Comparison of ENCODE assay signal across 18 cellular contexts in the genomic region with DNA sequence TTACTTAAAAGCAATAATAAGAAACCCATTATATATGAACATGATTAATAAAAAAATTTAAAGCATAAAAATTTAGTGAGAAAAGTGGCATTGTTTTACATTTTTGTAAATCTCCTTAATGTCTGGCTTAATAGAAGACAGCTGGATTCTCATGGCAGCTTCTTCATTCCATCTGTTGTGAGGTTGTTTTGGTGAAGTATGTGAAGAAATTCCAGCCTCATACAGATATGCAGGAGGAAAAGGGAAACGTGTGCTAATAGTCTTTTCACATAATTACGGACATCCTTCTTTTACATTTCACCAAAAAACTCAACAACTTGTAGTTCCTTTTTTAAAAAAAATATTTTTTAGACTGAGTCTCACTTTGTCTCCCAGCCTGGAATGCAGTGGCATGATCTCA. TPM values are rescaled to one million over a fixed set of nuclear protein-coding genes. Genes with fewer than 3 reads are reported as not detected.
A peak's percentile ranks its signal among the peaks of the same experiment; 100 is the strongest.
DNase-seq lines count a peak whose midpoint lies in the region; ATAC-seq and TF ChIP-seq lines count a peak whose summit lies in the region.
"Had no signal": no experiment of that assay in that cellular context is flagged by ENCODE, and none has a peak within 500 bp of the region (broad histone marks: within the 10 kb centered on the region; RNA-seq: fewer than 3 reads in every experiment).

No MANE protein-coding gene starts in this region.

- no peak overlapping the region; the same call in 1 of the 2 replicates for H4K91ac ChIP-seq in IMR-90 (ENCODE audit: insufficient read depth, low read depth, low read length)

- H3K23ac ChIP-seq in IMR-90 (ENCODE audit: low read depth, low read length), result no peak overlapping the region

- BruUV-seq in IMR-90 (replicated peaks; lab: Mats Ljungman, UMichigan) (no TSS peak), MCF 10A (replicated peaks; lab: Mats Ljungman, UMichigan) (no TSS peak)

- CTCF ChIA-PET in IMR-90 (lab: Yijun Ruan, JAX) (interaction anchor here (1.4 kb wide), 1 partner anchor 126 kb away, joined by 4 read pairs; no protein-coding TSS in a partner anchor), MCF 10A (lab: Yijun Ruan, JAX) (no interaction called here)

- no peak for TF ChIP-seq POLR2A in IMR-90 (IDR thresholded peaks at IDR 0.05; ENCODE audit: low read depth, low read length)
- TF ChIP-seq POLR2A in spleen (IDR thresholded peaks at IDR 0.05), result no peak

- H3K4me3 Mint-ChIP-seq in MCF 10A (ENCODE audit: unreplicated experiment), result no peak overlapping the region
- H3K4me3 Mint-ChIP-seq: H9 had no signal

- H3K27ac ChIP-seq in IMR-90 (ENCODE audit: insufficient read depth, low read length) (peak overlapping the region; percentile 57; the same call in 1 of the 2 replicates), spleen (peak overlapping the region in 5 of 8 donors; percentile 7 to 53 (median 36))
- H3K27ac ChIP-seq: BLaER1, Peyer's patch, SK-N-MC had no signal

- H2BK20ac ChIP-seq in IMR-90 (ENCODE audit: low read depth, low read length), result no peak overlapping the region

- H4K8ac ChIP-seq in IMR-90 (ENCODE audit: low read depth in 2 of 2, low read length in 2 of 2), result peak overlapping the region in 1 of 2 experiments; percentile 24; a peak in 1 of 4 replicates

- H3K27me3 ChIP-seq in IMR-90 (ENCODE audit: control insufficient read depth, insufficient read depth, low read length), result no peaks in the 10 kb centered on the region
- no peaks in the 10 kb centered on the region for H3K27me3 ChIP-seq in spleen (replicated peaks in 1 of 7)
- H3K27me3 ChIP-seq: BLaER1, Peyer's patch had no signal

- H3K4me1 ChIP-seq in IMR-90 (ENCODE audit: control insufficient read depth, insufficient read depth, low read length) (peaks cover 20% of the 10 kb centered on the region), spleen (peaks cover 0 to 28% (median 10%) of the 10 kb centered on the region in 6 donors)
- H3K4me1 ChIP-seq: Peyer's patch had no signal

- peak; percentile 34 for DNase-seq in AG20443 (ENCODE audit: low spot score)
- peak; percentile 41 for DNase-seq in IMR-90
- peak; percentile 65 for DNase-seq in fibroblast of gingiva (ENCODE audit: low read depth)
- no peak for DNase-seq in spleen
- no peak for DNase-seq in NCI-H128 (lab: John Stamatoyannopoulos, UW; ENCODE audit: unreplicated experiment)
- DNase-seq in stimulated activated CD4-positive, alpha-beta T cell treated with anti-CD3 and anti-CD28 coated beads, Interleukin-15, amount 100 ng/mL, for 24 hours, result no peak
- no peak for DNase-seq in MCF 10A (ENCODE audit: unreplicated experiment)
- no peak for DNase-seq in activated CD4-positive, alpha-beta T cell treated with anti-CD3 and anti-CD28 coated beads, Interleukin-2, amount 50 U/mL, for 4 hours
- DNase-seq: DND-41, GDM1, H9, KG1, NCI-H1048, NCI-H524 treated with DMSO at 0.1 percent for 48 hours, Peyer's patch had no signal

- H3K9me3 Mint-ChIP-seq in MCF 10A (ENCODE audit: unreplicated experiment), result no peaks in the 10 kb centered on the region
- H3K9me3 Mint-ChIP-seq: H9 had no signal

- H3K27me3 Mint-ChIP-seq in MCF 10A (ENCODE audit: insufficient read depth, unreplicated experiment), result no peaks in the 10 kb centered on the region

- peaks cover under 1% of the 10 kb centered on the region for H3K36me3 Mint-ChIP-seq in MCF 10A (ENCODE audit: insufficient read depth, unreplicated experiment)

- peaks cover 13% of the 10 kb centered on the region for H3K4me1 Mint-ChIP-seq in MCF 10A (ENCODE audit: insufficient read depth, unreplicated experiment)

- WGBS in IMR-90 (ENCODE audit: extremely low coverage in 2 of 2, insufficient read length in 1 of 2), 2 experiments, result 100% methylated on average over 1 of the region's 2 CpGs; no CpG with 5 or more reads in 1 of the 2 experiments
- WGBS in spleen, 5 donors, result 39 to 74% (median 67%) methylated on average over 2 of the region's 2 CpGs

- H2BK15ac ChIP-seq in IMR-90 (ENCODE audit: low read depth, low read length), result no peak overlapping the region

- TF ChIP-seq CTCF in IMR-90 (conservative IDR thresholded peaks at IDR 0.05; ENCODE audit: low read depth, low read length), result no peak
- TF ChIP-seq CTCF in spleen (IDR thresholded peaks at IDR 0.05 in 8 of 11, conservative IDR thresholded peaks at IDR 0.05 in 3 of 11), result no peak
- no peak for TF ChIP-seq CTCF in MCF 10A (IDR thresholded peaks at IDR 0.05; ENCODE audit: unreplicated experiment)

- H3K18ac ChIP-seq in IMR-90 (ENCODE audit: low read depth, low read length), result peak overlapping the region; percentile 53; the same call in 1 of the 2 replicates

- no peak overlapping the region; the same call in 1 of the 2 replicates for H3K4me2 ChIP-seq in IMR-90 (ENCODE audit: low read depth, low read length)
- H3K4me2 ChIP-seq: BLaER1 had no signal

- H3K36me3 ChIP-seq in IMR-90 (ENCODE audit: control insufficient read depth, insufficient read depth, low read length) (no peaks in the 10 kb centered on the region), spleen (peaks cover 0 to 44% (median 0%) of the 10 kb centered on the region in 6 donors)
- H3K36me3 ChIP-seq: BLaER1, Peyer's patch had no signal

- no peak overlapping the region for H2BK120ac ChIP-seq in IMR-90 (ENCODE audit: low read depth, low read length)

- TF ChIP-seq RAD21 in IMR-90 (IDR thresholded peaks at IDR 0.05; ENCODE audit: low read length), result no peak

- no peak overlapping the region for H3K27ac Mint-ChIP-seq in MCF 10A (ENCODE audit: low read depth, unreplicated experiment)
- H3K27ac Mint-ChIP-seq: H9 had no signal

- POLR2A ChIA-PET in IMR-90 (lab: Charles Lee; ENCODE audit: unreplicated experiment), result no interaction called here
- POLR2A ChIA-PET in MCF 10A (lab: Yijun Ruan, JAX), result no interaction called here

- no peak overlapping the region for H2AK9ac ChIP-seq in IMR-90 (replicated peaks; ENCODE audit: low read depth, low read length, poor library complexity)

- no peak overlapping the region for H2BK5ac ChIP-seq in IMR-90 (ENCODE audit: low read depth, low read length, poor library complexity, severe bottlenecking)

- dilution Hi-C loops in IMR-90 (cut with HindIII; ENCODE audit: low sequenced_read_pairs, unreplicated experiment), result no loop called here

- no peak overlapping the region for H3K9ac ChIP-seq in IMR-90 (ENCODE audit: low read depth, low read length)
- H3K9ac ChIP-seq: BLaER1 had no signal

- no peak overlapping the region for H3K4ac ChIP-seq in IMR-90 (ENCODE audit: low read depth, low read length)

- 0 out of 4 replicates have a peak, but pooled peaks cover 0 to 3% of the 10 kb centered on the region in 2 experiments for H3K79me1 ChIP-seq in IMR-90 (ENCODE audit: low read depth in 1 of 2, low read length in 2 of 2)

- intact Hi-C loops in IMR-90 (cut with micrococcal nuclease), result loop anchor here (5.0 kb wide), 2 partner anchors 362 to 417 kb away; a partner anchor contains a TSS
- intact Hi-C loops in spleen (cut with DNase I; ENCODE audit: low total_unique reads), result no loop called here
- intact Hi-C loops in MCF 10A (cut with micrococcal nuclease), result loop anchor here (10.0 kb wide), 1 partner anchor 90 kb away; a partner anchor contains a TSS

- H3K9me3 ChIP-seq in IMR-90 (ENCODE audit: control insufficient read depth, insufficient read depth, low read length), result no peaks in the 10 kb centered on the region
- H3K9me3 ChIP-seq in spleen, result no peaks in the 10 kb centered on the region
- H3K9me3 ChIP-seq: BLaER1, Peyer's patch had no signal

- no peak overlapping the region for H2AFZ ChIP-seq in IMR-90 (replicated peaks; ENCODE audit: low read length, poor library complexity)

- H3K4me3 ChIP-seq in IMR-90 (ENCODE audit: insufficient read depth, low read depth, low read length) (no peak overlapping the region), spleen (no peak overlapping the region)
- H3K4me3 ChIP-seq: BLaER1, Peyer's patch, SK-N-MC had no signal

- H3K56ac ChIP-seq in IMR-90 (ENCODE audit: extremely low read depth, insufficient read depth, low read length), result no peak overlapping the region

- no peak overlapping the region for H3K14ac ChIP-seq in IMR-90 (replicated peaks; ENCODE audit: low read depth, low read length)

- no peak overlapping the region for H2AK5ac ChIP-seq in IMR-90 (ENCODE audit: low read depth, low read length)

- 0 out of 2 replicates have a peak, but pooled peaks cover 2% of the 10 kb centered on the region for H3K9me1 ChIP-seq in IMR-90 (ENCODE audit: insufficient read depth, low read length)

- H4K20me1 ChIP-seq in IMR-90 (ENCODE audit: insufficient read depth, low read length), result peaks cover 4% of the 10 kb centered on the region
- H4K20me1 ChIP-seq: BLaER1 had no signal

- ATAC-seq in IMR-90 (ENCODE audit: low read depth), result no peak
- ATAC-seq: Right ventricle myocardium inferior had no signal

- in situ Hi-C loops in IMR-90 (cut with MboI; ENCODE audit: low sequenced_read_pairs), result no loop called here

- H4K5ac ChIP-seq in IMR-90 (ENCODE audit: low read depth, low read length), result no peak overlapping the region

TF ChIP-seq in IMR-90, 13 proteins besides CTCF, POLR2A, EP300 and RAD21 (continues in another document):
- TF ChIP-seq NFE2L2 (IDR thresholded peaks at IDR 0.05; ENCODE audit: low read depth, low read length) (no peak), FOS (IDR thresholded peaks at IDR 0.05; ENCODE audit: low read depth, low read length) (no peak), SMC3 (IDR thresholded peaks at IDR 0.05; ENCODE audit: low read depth, low read length) (no peak), CEBPB (IDR thresholded peaks at IDR 0.05; ENCODE audit: low read depth, low read length) (no peak), MAZ (IDR thresholded peaks at IDR 0.05; ENCODE audit: borderline replicate concordance, low read depth, low read length) (no peak), CHD1 (IDR thresholded peaks at IDR 0.05; ENCODE audit: low read depth, low read length) (no peak), RFX5 (IDR thresholded peaks at IDR 0.05; ENCODE audit: low read depth, low read length) (no peak), BHLHE40 (IDR thresholded peaks at IDR 0.05; ENCODE audit: low read depth, low read length) (no peak)
- TF ChIP-seq, protein P1, sequence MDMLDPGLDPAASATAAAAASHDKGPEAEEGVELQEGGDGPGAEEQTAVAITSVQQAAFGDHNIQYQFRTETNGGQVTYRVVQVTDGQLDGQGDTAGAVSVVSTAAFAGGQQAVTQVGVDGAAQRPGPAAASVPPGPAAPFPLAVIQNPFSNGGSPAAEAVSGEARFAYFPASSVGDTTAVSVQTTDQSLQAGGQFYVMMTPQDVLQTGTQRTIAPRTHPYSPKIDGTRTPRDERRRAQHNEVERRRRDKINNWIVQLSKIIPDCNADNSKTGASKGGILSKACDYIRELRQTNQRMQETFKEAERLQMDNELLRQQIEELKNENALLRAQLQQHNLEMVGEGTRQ (IDR thresholded peaks at IDR 0.05; ENCODE audit: low read depth, low read length), result no peak

RNA-seq across cellular contexts. Expression of a gene that starts 47.0 kb away (rescaled TPM):
- total RNA-seq in IMR-90 (2012; rRNA removed) (2.2 and 2.8 TPM in 2 replicates), spleen (10 to 100 TPM in 2 of 7 donors, 1 to 10 TPM in 5; 5.9 to 18.0 (median 7.9) TPM), MCF 10A (2022) (not detected in 2 replicates)
- polyA plus RNA-seq in IMR-90 (2012; rRNA removed) (1.5 and 1.9 TPM in 2 replicates), spleen (1 to 10 TPM; 1.6 to 3.0 (median 2.4) TPM)
- polyA plus RNA-seq in IMR-90 (2012; cell fraction: cytosol; rRNA removed), result 0.37 and 0.59 TPM in 2 replicates
- 0.22 and 1.9 TPM in 2 replicates for polyA plus RNA-seq in IMR-90 (2012; cell fraction: nucleus; rRNA removed; ENCODE audit: low replicate concordance)

Comparison
In these comparisons a context has a peak if more than half of its experiments do, and no peak if none do; other contexts are left out.
1. DNase-seq: peak in AG20443 (single experiment), IMR-90 (single experiment) and fibroblast of gingiva (single experiment); none in spleen (single experiment), NCI-H128 (single experiment), stimulated activated CD4-positive, alpha-beta T cell treated with anti-CD3 and anti-CD28 coated beads, Interleukin-15, amount 100 ng/mL, for 24 hours (single experiment), MCF 10A (single experiment) and activated CD4-positive, alpha-beta T cell treated with anti-CD3 and anti-CD28 coated beads, Interleukin-2, amount 50 U/mL, for 4 hours (0 of 2).